In genomic region chr4:48212165-48212564, GRCh38 we compare ENCODE assay signal across 11 cellular contexts. TPM values are rescaled to one million over a fixed set of nuclear protein-coding genes. Genes with fewer than 3 reads are reported as not detected.
A peak's percentile ranks its signal among the peaks of the same experiment; 100 is the strongest.
DNase-seq lines count a peak whose midpoint lies in the region; ATAC-seq and TF ChIP-seq lines count a peak whose summit lies in the region.
"Had no signal": no experiment of that assay in that cellular context is flagged by ENCODE, and none has a peak within 500 bp of the region (broad histone marks: within the 10 kb centered on the region; RNA-seq: fewer than 3 reads in every experiment).

No MANE protein-coding gene starts in this region.

- H3K9ac ChIP-seq in OCI-LY3 (ENCODE audit: low read length) = no peak overlapping the region

- no peaks in the 10 kb centered on the region for H4K20me1 ChIP-seq in OCI-LY3 (ENCODE audit: insufficient read depth, low read length)

- H3K79me2 ChIP-seq in OCI-LY3 (ENCODE audit: low read length) = no peaks in the 10 kb centered on the region; the same call in 1 of the 2 replicates
- H3K79me2 ChIP-seq: hepatocyte had no signal

- no peaks in the 10 kb centered on the region for H3K27me3 Mint-ChIP-seq in activated T-cell treated with anti-CD3 and anti-CD28 coated beads, Interleukin-2, amount 50 U/mL, for 72 hours (ENCODE audit: low read depth)

- no peaks in the 10 kb centered on the region for H3K9me3 Mint-ChIP-seq in activated T-cell treated with anti-CD3 and anti-CD28 coated beads, Interleukin-2, amount 50 U/mL, for 72 hours
- H3K9me3 Mint-ChIP-seq: HFFc6 had no signal

- peaks cover 0 to 2% of the 10 kb centered on the region in 2 donors for H3K36me3 Mint-ChIP-seq in activated T-cell treated with anti-CD3 and anti-CD28 coated beads, Interleukin-2, amount 50 U/mL, for 72 hours (ENCODE audit: insufficient read depth in 2 of 2)

- H3K27me3 ChIP-seq in OCI-LY3 (ENCODE audit: low read depth, low read length) = no peaks in the 10 kb centered on the region
- H3K27me3 ChIP-seq: hepatocyte had no signal

- H2AFZ ChIP-seq in OCI-LY3 (ENCODE audit: low read depth, low read length) = 0 out of 2 replicates have a peak overlapping the region, but pooled peaks have one; percentile 38
- H2AFZ ChIP-seq: hepatocyte had no signal

- H3K4me1 Mint-ChIP-seq in activated T-cell treated with anti-CD3 and anti-CD28 coated beads, Interleukin-2, amount 50 U/mL, for 72 hours (ENCODE audit: low read depth) = peaks cover 24% of the 10 kb centered on the region

- peak overlapping the region; percentile 43 for H3K4me3 ChIP-seq in OCI-LY3 (ENCODE audit: low read length)
- H3K4me3 ChIP-seq: hepatocyte had no signal

- no peaks in the 10 kb centered on the region for H3K9me3 ChIP-seq in OCI-LY3 (ENCODE audit: insufficient read depth, low read length)

- no peak for TF ChIP-seq CTCF in OCI-LY3 (IDR thresholded peaks at IDR 0.05; ENCODE audit: low read depth, low read length)

- peaks cover 26% of the 10 kb centered on the region for H3K4me1 ChIP-seq in OCI-LY3 (ENCODE audit: low read length)

- H3K4me3 Mint-ChIP-seq in activated T-cell treated with anti-CD3 and anti-CD28 coated beads, Interleukin-2, amount 50 U/mL, for 72 hours = peak overlapping the region in 1 of 2 donors; percentile 2
- H3K4me3 Mint-ChIP-seq: HFFc6 had no signal

- DNase-seq in activated T-cell treated with anti-CD3 and anti-CD28 coated beads, Interleukin-2, amount 50 U/mL, for 72 hours = no peak
- DNase-seq in activated T-cell treated with anti-CD3 and anti-CD28 coated beads for 4 hours (no peak), activated gamma-delta T cell treated with Interleukin-2 at 50 U/mL for 16 hours (no peak), middle frontal gyrus (ENCODE audit: extremely low spot score, low spot score) (no peak), ecto neural progenitor cell (ENCODE audit: low spot score) (no peak)
- DNase-seq in stimulated activated CD4-positive, alpha-beta T cell treated with anti-CD3 and anti-CD28 coated beads, Interleukin-15, amount 100 ng/mL, for 24 hours = no peak
- DNase-seq: 8988T, HFFc6 had no signal

- ATAC-seq in activated T-cell treated with anti-CD3 and anti-CD28 coated beads, Interleukin-2, amount 50 U/mL, for 72 hours (replicated peaks in 1 of 2) = peak; percentile 68 to 75
- ATAC-seq in HG03045 (IDR thresholded peaks at IDR 0.05; ENCODE audit: unreplicated experiment) = peak; percentile 75

- no peaks in the 10 kb centered on the region for H3K36me3 ChIP-seq in OCI-LY3 (replicated peaks; ENCODE audit: low read depth, low read length)

- H3K4me2 ChIP-seq in OCI-LY3 (ENCODE audit: low read length) = peak overlapping the region; percentile 74
- H3K4me2 ChIP-seq: hepatocyte had no signal

- H3K27ac ChIP-seq in OCI-LY3 (ENCODE audit: low read length) = no peak overlapping the region
- H3K27ac ChIP-seq: hepatocyte had no signal

- H3K27ac Mint-ChIP-seq in activated T-cell treated with anti-CD3 and anti-CD28 coated beads, Interleukin-2, amount 50 U/mL, for 72 hours = no peak overlapping the region
- H3K27ac Mint-ChIP-seq: HFFc6 had no signal

RNA-seq across cellular contexts. Expression of gene TEC, which starts 57.5 kb away (rescaled TPM):
- 1 to 10 TPM; 2.2 to 4.6 TPM for total RNA-seq in activated T-cell treated with anti-CD3 and anti-CD28 coated beads, Interleukin-2, amount 50 U/mL, for 72 hours
